Comparison of ENCODE assay signal across 19 cellular contexts in the genomic region with DNA sequence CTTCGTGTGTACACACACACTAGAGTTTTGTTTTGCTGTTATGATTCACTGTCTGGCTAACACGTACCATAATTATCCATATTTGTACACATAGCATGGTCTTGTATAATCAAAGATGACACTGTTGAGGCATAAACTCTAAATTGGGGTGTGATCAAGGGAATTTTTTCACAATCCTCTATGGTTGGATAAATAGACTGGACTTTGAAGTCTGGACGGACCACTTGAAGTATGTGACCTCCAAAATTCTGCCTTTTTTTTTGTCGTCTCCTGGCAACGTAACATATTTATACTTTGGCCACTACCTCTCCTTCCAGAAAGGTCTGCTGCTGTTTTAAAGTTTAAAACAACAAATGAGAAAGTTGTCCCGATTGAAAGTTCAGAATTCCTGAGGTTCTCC.
DNase-seq lines count a peak whose midpoint lies in the region; ATAC-seq and TF ChIP-seq lines count a peak whose summit lies in the region.
"Had no signal": no experiment of that assay in that cellular context is flagged by ENCODE, and none has a peak within 500 bp of the region (broad histone marks: within the 10 kb centered on the region; RNA-seq: fewer than 3 reads in every experiment).

No MANE protein-coding gene starts in this region.

- H3K9me3 Mint-ChIP-seq in neural progenitor cell = no peaks in the 10 kb centered on the region
- H3K9me3 Mint-ChIP-seq: mesothelial cell of epicardium; stimulated activated effector memory CD8-positive, alpha-beta T cell treated with anti-CD3 and anti-CD28 coated beads, Interleukin-12 subunit alpha, Interleukin-12 subunit beta, amount 100 ng/mL, for 72 hours; T-helper 1 cell treated with Interleukin-12 subunit alpha and Interleukin-12 subunit beta and Interleukin-4 antibody, amounts not matched to agents 30 μg/mL and 1 μg/mL, for 36 hours had no signal

- peaks cover 23% of the 10 kb centered on the region for H3K4me1 Mint-ChIP-seq in neural progenitor cell
- H3K4me1 Mint-ChIP-seq: CD4-positive, CD25-positive, alpha-beta regulatory T cell; stimulated activated effector memory CD8-positive, alpha-beta T cell treated with anti-CD3 and anti-CD28 coated beads, Interleukin-12 subunit alpha, Interleukin-12 subunit beta, amount 100 ng/mL, for 72 hours had no signal

- TF ChIP-seq CTCF in heart left ventricle (IDR thresholded peaks at IDR 0.05) (no peak), fibroblast of lung (conservative IDR thresholded peaks at IDR 0.05 in 1 of 2, IDR thresholded peaks at IDR 0.05 in 1 of 2; ENCODE audit: low read depth in 1 of 2, low read length in 2 of 2) (no peak), neural progenitor cell (IDR thresholded peaks at IDR 0.05) (no peak)

- peak in 2 of 4 donors; percentile 2 to 12 for ATAC-seq in heart left ventricle
- ATAC-seq in Right ventricle myocardium inferior = no peak
- peak; percentile 42 for ATAC-seq in aorta (ENCODE audit: low FRiP score)
- no peak for ATAC-seq in HG02981 (IDR thresholded peaks at IDR 0.05; ENCODE audit: unreplicated experiment)
- ATAC-seq: stimulated activated effector memory CD8-positive, alpha-beta T cell treated with anti-CD3 and anti-CD28 coated beads, Interleukin-12 subunit alpha, Interleukin-12 subunit beta, amount 100 ng/mL, for 72 hours; upper lobe of right lung had no signal

- H3K4me2 ChIP-seq in fibroblast of lung (ENCODE audit: extremely low read depth, insufficient read depth, low read length) = peak overlapping the region; percentile 75
- H3K4me2 ChIP-seq in neural progenitor cell = no peak overlapping the region

- H3K27ac ChIP-seq in heart left ventricle (peak overlapping the region in 10 of 12 donors; percentile 5 to 60 (median 45)), fibroblast of lung (ENCODE audit: insufficient read depth, low read length) (no peak overlapping the region), neural progenitor cell (no peak overlapping the region), aorta (ENCODE audit: low read depth in 1 of 2, low read length in 2 of 2) (peak overlapping the region in 1 of 2 donors; percentile 60)
- H3K27ac ChIP-seq: SJSA1, upper lobe of right lung had no signal

- 56 to 69% (median 61%) methylated on average over 6 of the region's 6 CpGs for WGBS in heart left ventricle, 4 donors
- WGBS in aorta, 2 donors = 4 to 12% methylated on average over 6 of the region's 6 CpGs

- H3K9ac ChIP-seq in fibroblast of lung (ENCODE audit: insufficient read depth, low read length) (no peak overlapping the region), neural progenitor cell (no peak overlapping the region)

- H2AFZ ChIP-seq in fibroblast of lung (ENCODE audit: low read length) (peak overlapping the region; percentile 9), neural progenitor cell (replicated peaks) (no peak overlapping the region)

- no peaks in the 10 kb centered on the region for H3F3A ChIP-seq in neural progenitor cell (ENCODE audit: low read depth)

- H3K4me3 Mint-ChIP-seq in neural progenitor cell = no peak overlapping the region
- H3K4me3 Mint-ChIP-seq: CD4-positive, CD25-positive, alpha-beta regulatory T cell; mesothelial cell of epicardium; stimulated activated effector memory CD8-positive, alpha-beta T cell treated with anti-CD3 and anti-CD28 coated beads, Interleukin-12 subunit alpha, Interleukin-12 subunit beta, amount 100 ng/mL, for 72 hours; T-helper 1 cell treated with Interleukin-12 subunit alpha and Interleukin-12 subunit beta and Interleukin-4 antibody, amounts not matched to agents 30 μg/mL and 1 μg/mL, for 36 hours had no signal

- H4K20me1 ChIP-seq in fibroblast of lung (ENCODE audit: control insufficient read depth, extremely low read depth, insufficient read depth, low read length) = no peaks in the 10 kb centered on the region
- no peaks in the 10 kb centered on the region for H4K20me1 ChIP-seq in neural progenitor cell (ENCODE audit: low read depth)

- no peaks in the 10 kb centered on the region for H3K27me3 ChIP-seq in heart left ventricle
- H3K27me3 ChIP-seq in fibroblast of lung (ENCODE audit: control insufficient read depth, insufficient read depth, low read length) = no peaks in the 10 kb centered on the region
- no peaks in the 10 kb centered on the region for H3K27me3 ChIP-seq in neural progenitor cell
- H3K27me3 ChIP-seq in aorta (ENCODE audit: control insufficient read depth in 1 of 2, insufficient read depth in 2 of 2, low read length in 1 of 2) = no peaks in the 10 kb centered on the region
- H3K27me3 ChIP-seq: SJSA1, upper lobe of right lung had no signal

- intact Hi-C loops in heart left ventricle (cut with DNase I) (no loop called here), Right ventricle myocardium inferior (cut with DNase I) (no loop called here), aorta (cut with DNase I) (no loop called here)

- H3K4me3 ChIP-seq in heart left ventricle (peak overlapping the region in 1 of 12 donors; percentile 9), fibroblast of lung (replicated peaks in 1 of 4; ENCODE audit: control extremely low read depth in 1 of 4, insufficient read depth in 1 of 4, low read depth in 3 of 4, low read length in 4 of 4) (peak overlapping the region in 2 of 4 experiments; percentile 40 to 51), neural progenitor cell (no peak overlapping the region), aorta (ENCODE audit: low read length in 2 of 2) (peak overlapping the region; percentile 29 to 82)
- H3K4me3 ChIP-seq: SJSA1, upper lobe of right lung had no signal

- TF ChIP-seq POLR2A in heart left ventricle (IDR thresholded peaks at IDR 0.05) = no peak

- DNase-seq in heart left ventricle (no peak), Right ventricle myocardium inferior (ENCODE audit: missing footprints) (no peak), fibroblast of lung (ENCODE audit: low read depth in 2 of 2) (peak in 1 of 2 donors; percentile 5), neural progenitor cell (ENCODE audit: low spot score) (no peak), aorta (no peak), HUDEP-2 (lab: John Stamatoyannopoulos, UW; ENCODE audit: unreplicated experiment in 76 of 76) (no peak)
- DNase-seq in stimulated activated CD4-positive, alpha-beta T cell treated with anti-CD3 and anti-CD28 coated beads, Interleukin-12 subunit alpha, Interleukin-12 subunit beta, amount 100 ng/mL, for 4 hours = no peak
- DNase-seq: activated CD4-positive, alpha-beta T cell treated with anti-CD3 and anti-CD28 coated beads, Interleukin-2, amount 50 U/mL, for 4 hours; activated naive CD4-positive, alpha-beta T cell; amygdala; CD4-positive, CD25-positive, alpha-beta regulatory T cell; KBM-7; NCI-H187; upper lobe of right lung had no signal

- no peaks in the 10 kb centered on the region for H3K27me3 Mint-ChIP-seq in neural progenitor cell (ENCODE audit: insufficient read depth, low read depth)
- H3K27me3 Mint-ChIP-seq: CD4-positive, CD25-positive, alpha-beta regulatory T cell had no signal

- H3K9me3 ChIP-seq in heart left ventricle = no peaks in the 10 kb centered on the region
- H3K9me3 ChIP-seq in fibroblast of lung (ENCODE audit: control insufficient read depth, insufficient read depth, low read depth, low read length) = no peaks in the 10 kb centered on the region
- no peaks in the 10 kb centered on the region for H3K9me3 ChIP-seq in neural progenitor cell (ENCODE audit: low read depth)
- no peaks in the 10 kb centered on the region for H3K9me3 ChIP-seq in aorta (ENCODE audit: control insufficient read depth, low read length)
- H3K9me3 ChIP-seq: SJSA1, upper lobe of right lung had no signal

- H3K36me3 ChIP-seq in heart left ventricle = no peaks in the 10 kb centered on the region
- no peaks in the 10 kb centered on the region for H3K36me3 ChIP-seq in fibroblast of lung (ENCODE audit: control insufficient read depth, insufficient read depth, low read length)
- no peaks in the 10 kb centered on the region for H3K36me3 ChIP-seq in neural progenitor cell
- no peaks in the 10 kb centered on the region for H3K36me3 ChIP-seq in aorta (ENCODE audit: control insufficient read depth in 1 of 2, insufficient read depth in 2 of 2, low read length in 1 of 2)
- H3K36me3 ChIP-seq: SJSA1, upper lobe of right lung had no signal

- peak overlapping the region; percentile 40 for H3K27ac Mint-ChIP-seq in neural progenitor cell
- H3K27ac Mint-ChIP-seq: CD4-positive, CD25-positive, alpha-beta regulatory T cell; mesothelial cell of epicardium; stimulated activated effector memory CD8-positive, alpha-beta T cell treated with anti-CD3 and anti-CD28 coated beads, Interleukin-12 subunit alpha, Interleukin-12 subunit beta, amount 100 ng/mL, for 72 hours; T-helper 1 cell treated with Interleukin-12 subunit alpha and Interleukin-12 subunit beta and Interleukin-4 antibody, amounts not matched to agents 30 μg/mL and 1 μg/mL, for 36 hours had no signal

- H3K4me1 ChIP-seq in heart left ventricle (peaks cover 0 to 24% (median 8%) of the 10 kb centered on the region in 12 donors), fibroblast of lung (ENCODE audit: control insufficient read depth, extremely low read depth, insufficient read depth, low read length) (no peaks in the 10 kb centered on the region), neural progenitor cell (no peaks in the 10 kb centered on the region), aorta (ENCODE audit: control insufficient read depth in 1 of 2, insufficient read depth in 2 of 2, low read length in 2 of 2) (peaks cover 0 to 8% of the 10 kb centered on the region in 2 donors)
- H3K4me1 ChIP-seq: SJSA1, upper lobe of right lung had no signal

- H3K79me2 ChIP-seq in fibroblast of lung (ENCODE audit: control insufficient read depth, insufficient read depth, low read length) (no peaks in the 10 kb centered on the region), neural progenitor cell (ENCODE audit: low read depth) (no peaks in the 10 kb centered on the region)

- H3K36me3 Mint-ChIP-seq in neural progenitor cell = no peaks in the 10 kb centered on the region
- H3K36me3 Mint-ChIP-seq: CD4-positive, CD25-positive, alpha-beta regulatory T cell; mesothelial cell of epicardium; stimulated activated effector memory CD8-positive, alpha-beta T cell treated with anti-CD3 and anti-CD28 coated beads, Interleukin-12 subunit alpha, Interleukin-12 subunit beta, amount 100 ng/mL, for 72 hours had no signal

Comparison
In these comparisons a context has a peak if more than half of its experiments do, and no peak if none do; other contexts are left out.
1. H3K27ac ChIP-seq: peak in heart left ventricle (10 of 12); none in fibroblast of lung (single experiment) and neural progenitor cell (single experiment).